2 cellular contexts compared by ENCODE assay signal in the genomic region with DNA sequence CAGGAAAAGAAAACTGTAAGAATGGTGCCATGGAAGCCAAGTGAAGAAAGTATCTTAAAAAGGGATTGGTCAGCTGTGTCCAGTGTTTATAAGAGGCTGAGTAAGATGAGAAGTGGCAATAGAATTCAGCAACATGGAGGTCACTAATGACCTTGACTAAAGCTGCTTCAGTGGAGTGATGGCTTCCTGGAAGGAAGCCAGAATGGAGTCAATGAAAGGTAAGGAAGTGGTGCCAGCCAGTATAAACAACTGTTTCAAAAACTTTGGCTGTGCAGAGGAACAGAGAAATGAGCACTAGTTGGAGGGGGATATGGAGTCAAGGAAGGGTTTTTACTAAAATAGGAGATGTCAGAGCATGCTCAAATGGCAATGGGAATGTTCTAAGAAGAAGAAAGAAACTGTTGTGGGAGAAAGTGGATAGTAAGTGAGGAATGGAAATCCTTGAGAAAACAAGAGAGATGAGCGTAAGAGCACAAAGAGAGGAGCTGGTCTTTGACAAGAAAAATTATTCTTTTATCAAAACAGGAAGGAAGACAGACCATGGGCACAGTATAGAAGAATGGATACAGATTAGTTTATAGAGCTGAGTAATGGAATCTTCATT.
A peak's percentile ranks its signal among the peaks of the same experiment; 100 is the strongest.
TF ChIP-seq lines count a peak whose summit lies in the region.

No MANE protein-coding gene starts in this region.

TF ChIP-seq in HEK293, 187 proteins besides CTCF, POLR2A, EP300 and RAD21 (continued from another document and continues in another):
- TF ChIP-seq FEZF1 (tag by site-specific recombination; IDR thresholded peaks at IDR 0.05) = peak; percentile 52
- TF ChIP-seq, protein P1, sequence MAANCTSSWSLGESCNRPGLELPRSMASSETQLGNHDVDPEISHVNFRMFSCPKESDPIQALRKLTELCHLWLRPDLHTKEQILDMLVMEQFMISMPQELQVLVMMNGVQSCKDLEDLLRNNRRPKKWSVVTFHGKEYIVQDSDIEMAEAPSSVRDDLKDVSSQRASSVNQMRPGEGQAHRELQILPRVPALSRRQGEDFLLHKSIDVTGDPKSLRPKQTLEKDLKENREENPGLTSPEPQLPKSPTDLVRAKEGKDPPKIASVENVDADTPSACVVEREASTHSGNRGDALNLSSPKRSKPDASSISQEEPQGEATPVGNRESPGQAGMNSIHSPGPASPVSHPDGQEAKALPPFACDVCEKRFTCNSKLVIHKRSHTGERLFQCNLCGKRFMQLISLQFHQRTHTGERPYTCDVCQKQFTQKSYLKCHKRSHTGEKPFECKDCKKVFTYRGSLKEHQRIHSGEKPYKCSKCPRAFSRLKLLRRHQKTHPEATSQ (tag by site-specific recombination; IDR thresholded peaks at IDR 0.05) = no peak
- TF ChIP-seq, protein P2, sequence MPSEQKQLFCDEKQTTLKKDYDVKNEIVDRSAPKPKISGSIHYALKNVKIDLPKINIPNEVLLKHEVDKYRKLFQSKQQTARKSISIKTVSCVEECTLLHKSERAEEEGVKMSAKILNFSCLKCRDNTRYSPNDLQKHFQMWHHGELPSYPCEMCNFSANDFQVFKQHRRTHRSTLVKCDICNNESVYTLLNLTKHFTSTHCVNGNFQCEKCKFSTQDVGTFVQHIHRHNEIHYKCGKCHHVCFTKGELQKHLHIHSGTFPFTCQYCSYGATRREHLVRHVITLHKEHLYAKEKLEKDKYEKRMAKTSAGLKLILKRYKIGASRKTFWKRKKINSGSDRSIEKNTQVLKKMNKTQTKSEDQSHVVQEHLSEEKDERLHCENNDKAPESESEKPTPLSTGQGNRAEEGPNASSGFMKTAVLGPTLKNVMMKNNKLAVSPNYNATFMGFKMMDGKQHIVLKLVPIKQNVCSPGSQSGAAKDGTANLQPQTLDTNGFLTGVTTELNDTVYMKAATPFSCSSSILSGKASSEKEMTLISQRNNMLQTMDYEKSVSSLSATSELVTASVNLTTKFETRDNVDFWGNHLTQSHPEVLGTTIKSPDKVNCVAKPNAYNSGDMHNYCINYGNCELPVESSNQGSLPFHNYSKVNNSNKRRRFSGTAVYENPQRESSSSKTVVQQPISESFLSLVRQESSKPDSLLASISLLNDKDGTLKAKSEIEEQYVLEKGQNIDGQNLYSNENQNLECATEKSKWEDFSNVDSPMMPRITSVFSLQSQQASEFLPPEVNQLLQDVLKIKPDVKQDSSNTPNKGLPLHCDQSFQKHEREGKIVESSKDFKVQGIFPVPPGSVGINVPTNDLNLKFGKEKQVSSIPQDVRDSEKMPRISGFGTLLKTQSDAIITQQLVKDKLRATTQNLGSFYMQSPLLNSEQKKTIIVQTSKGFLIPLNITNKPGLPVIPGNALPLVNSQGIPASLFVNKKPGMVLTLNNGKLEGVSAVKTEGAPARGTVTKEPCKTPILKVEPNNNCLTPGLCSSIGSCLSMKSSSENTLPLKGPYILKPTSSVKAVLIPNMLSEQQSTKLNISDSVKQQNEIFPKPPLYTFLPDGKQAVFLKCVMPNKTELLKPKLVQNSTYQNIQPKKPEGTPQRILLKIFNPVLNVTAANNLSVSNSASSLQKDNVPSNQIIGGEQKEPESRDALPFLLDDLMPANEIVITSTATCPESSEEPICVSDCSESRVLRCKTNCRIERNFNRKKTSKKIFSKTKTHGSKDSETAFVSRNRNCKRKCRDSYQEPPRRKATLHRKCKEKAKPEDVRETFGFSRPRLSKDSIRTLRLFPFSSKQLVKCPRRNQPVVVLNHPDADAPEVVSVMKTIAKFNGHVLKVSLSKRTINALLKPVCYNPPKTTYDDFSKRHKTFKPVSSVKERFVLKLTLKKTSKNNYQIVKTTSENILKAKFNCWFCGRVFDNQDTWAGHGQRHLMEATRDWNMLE (tag by site-specific recombination; conservative IDR thresholded peaks at IDR 0.05; ENCODE audit: low read depth) = no peak
- TF ChIP-seq BCL6B (tag by site-specific recombination; IDR thresholded peaks at IDR 0.05) = no peak
- TF ChIP-seq ZNF600 (tag by site-specific recombination; IDR thresholded peaks at IDR 0.05) = no peak
- TF ChIP-seq ZXDB (tag by site-specific recombination; IDR thresholded peaks at IDR 0.05) = peak; percentile 35; the same call in 1 of the 2 replicates
- TF ChIP-seq ZNF391 (tag by site-specific recombination; IDR thresholded peaks at IDR 0.05; ENCODE audit: borderline replicate concordance, low read depth) = no peak
- TF ChIP-seq YY2 (tag by site-specific recombination; IDR thresholded peaks at IDR 0.05) = peak; percentile 63
- TF ChIP-seq ZBTB1 (tag by site-specific recombination; IDR thresholded peaks at IDR 0.05) = no peak
- TF ChIP-seq ZNF366 (tag by site-specific recombination; conservative IDR thresholded peaks at IDR 0.05) = no peak
- no peak for TF ChIP-seq ZNF48 (tag by site-specific recombination; IDR thresholded peaks at IDR 0.05)
- TF ChIP-seq PRDM10 (tag by site-specific recombination; IDR thresholded peaks at IDR 0.05) = peak; percentile 78
- TF ChIP-seq ZNF2 (tag by site-specific recombination; IDR thresholded peaks at IDR 0.05) = no peak
- TF ChIP-seq ZNF677 (tag by site-specific recombination; IDR thresholded peaks at IDR 0.05) = no peak

TF ChIP-seq in K562, 482 proteins besides CTCF, POLR2A, EP300 and RAD21 (continued from another document):
- TF ChIP-seq ZNF316 (IDR thresholded peaks at IDR 0.05) (no peak), NFIC (IDR thresholded peaks at IDR 0.05) (peak; percentile 34; the same call in 1 of the 2 replicates)
